Comparison of ENCODE assay signal across 8 cellular contexts in genomic region chr5:157312492-157312891, GRCh38.
DNase-seq lines count a peak whose midpoint lies in the region; ATAC-seq lines count a peak whose summit lies in the region.

No MANE protein-coding gene starts in this region.

- DNase-seq in DMS79 treated with DMSO at 0.1 percent for 48 hours (lab: John Stamatoyannopoulos, UW) (peak; percentile 1), DMS79 (lab: John Stamatoyannopoulos, UW) (no peak), Kasumi-1 (lab: John Stamatoyannopoulos, UW) (peak; percentile 12 to 53), T-helper 22 cell (ENCODE audit: low read depth) (peak; percentile 39), astrocyte of the hippocampus (ENCODE audit: low read depth, low spot score) (peak; percentile 82), iris pigment epithelial cell (ENCODE audit: low read depth) (peak; percentile 74)
- DNase-seq in stimulated activated CD4-positive, alpha-beta T cell treated with anti-CD3 and anti-CD28 coated beads, Interleukin-4, amount 100 ng/mL, for 1 hour: peak; percentile 58

- ATAC-seq in GM21786 (IDR thresholded peaks at IDR 0.05; ENCODE audit: unreplicated experiment): peak; percentile 78
